10 cellular contexts compared by ENCODE assay signal in genomic region chr4:102342404-102343074, GRCh38. TPM values are rescaled to one million over a fixed set of nuclear protein-coding genes. Genes with fewer than 3 reads are reported as not detected.
DNase-seq lines count a peak whose midpoint lies in the region; ATAC-seq lines count a peak whose summit lies in the region.
"Had no signal": no experiment of that assay in that cellular context is flagged by ENCODE, and none has a peak within 500 bp of the region (broad histone marks: within the 10 kb centered on the region; RNA-seq: fewer than 3 reads in every experiment).

No MANE protein-coding gene starts in this region.

- H3K4me1 ChIP-seq in naive thymus-derived CD4-positive, alpha-beta T cell (ENCODE audit: control insufficient read depth in 2 of 2, insufficient read depth in 2 of 2, low read length in 2 of 2), result peaks cover 15 to 37% of the 10 kb centered on the region in 2 donors

- no peaks in the 10 kb centered on the region for H3K27me3 ChIP-seq in naive thymus-derived CD4-positive, alpha-beta T cell (ENCODE audit: control insufficient read depth in 2 of 2, insufficient read depth in 2 of 2, low read length in 2 of 2)
- H3K27me3 ChIP-seq: neutrophil had no signal

- CTCF ChIA-PET in naive thymus-derived CD4-positive, alpha-beta T cell (lab: Charles Lee), result no interaction called here

- peak overlapping the region; percentile 60; the same call in 1 of the 2 replicates for H3K4me3 ChIP-seq in Jurkat, Clone E6-1 (ENCODE audit: low read length)
- H3K4me3 ChIP-seq in naive thymus-derived CD4-positive, alpha-beta T cell (ENCODE audit: low read length), result peak overlapping the region; percentile 87

- no peak overlapping the region for H3K27ac ChIP-seq in naive thymus-derived CD4-positive, alpha-beta T cell (ENCODE audit: low read depth, low read length)
- H3K27ac ChIP-seq: neutrophil had no signal

- ATAC-seq in naive thymus-derived CD4-positive, alpha-beta T cell, result no peak
- no peak for ATAC-seq in GM18861 (IDR thresholded peaks at IDR 0.05; ENCODE audit: unreplicated experiment)
- ATAC-seq in GM18868 (IDR thresholded peaks at IDR 0.05; ENCODE audit: unreplicated experiment), result no peak
- ATAC-seq: HCT116 had no signal

- no peaks in the 10 kb centered on the region for H3K36me3 ChIP-seq in naive thymus-derived CD4-positive, alpha-beta T cell (ENCODE audit: control insufficient read depth in 2 of 3, insufficient read depth in 3 of 3, low read length in 3 of 3)
- H3K36me3 ChIP-seq: neutrophil had no signal

- H3K9me3 ChIP-seq in naive thymus-derived CD4-positive, alpha-beta T cell (ENCODE audit: control insufficient read depth in 2 of 3, low read length in 3 of 3), result no peaks in the 10 kb centered on the region
- H3K9me3 ChIP-seq: neutrophil had no signal

- DNase-seq in NCI-H1417 (lab: John Stamatoyannopoulos, UW) (peak in 2 of 3 experiments; percentile 40 to 78), NCI-H1417 treated with DMSO at 0.1 percent for 48 hours (lab: John Stamatoyannopoulos, UW) (no peak), foreskin melanocyte (no peak)
- no peak for DNase-seq in Jurkat, Clone E6-1 (ENCODE audit: low read depth, low spot score)
- no peak for DNase-seq in activated T-helper 2 cell treated with anti-CD3 and anti-CD28 coated beads, Interferon-gamma antibody, Interleukin-2, Interleukin-4, amounts not matched to agents 10 μg/mL and 5 μg/mL and 100 μg/mL, durations not matched to agents 14 hours and 24 hours and 36 hours (ENCODE audit: low spot score)
- no peak for DNase-seq in naive thymus-derived CD4-positive, alpha-beta T cell

- POLR2A ChIA-PET in naive thymus-derived CD4-positive, alpha-beta T cell (lab: Charles Lee), result interaction anchor here (0.6 kb wide), 1 partner anchor 291 kb away, joined by 3 read pairs; no protein-coding TSS in a partner anchor

- H3K9me3 Mint-ChIP-seq in activated T-helper 2 cell treated with anti-CD3 and anti-CD28 coated beads, Interferon-gamma antibody, Interleukin-2, Interleukin-4, amounts not matched to agents 10 μg/mL and 5 μg/mL and 100 μg/mL, durations not matched to agents 14 hours and 24 hours and 36 hours, result no peaks in the 10 kb centered on the region
- H3K9me3 Mint-ChIP-seq in naive thymus-derived CD4-positive, alpha-beta T cell, result no peaks in the 10 kb centered on the region

- peak overlapping the region; percentile 70 for H3K27ac Mint-ChIP-seq in activated T-helper 2 cell treated with anti-CD3 and anti-CD28 coated beads, Interferon-gamma antibody, Interleukin-2, Interleukin-4, amounts not matched to agents 10 μg/mL and 5 μg/mL and 100 μg/mL, durations not matched to agents 14 hours and 24 hours and 36 hours
- peak overlapping the region in 2 of 9 donors; percentile 22 to 23 for H3K27ac Mint-ChIP-seq in naive thymus-derived CD4-positive, alpha-beta T cell

- intact Hi-C loops in activated T-helper 2 cell treated with anti-CD3 and anti-CD28 coated beads, Interferon-gamma antibody, Interleukin-2, Interleukin-4, amounts not matched to agents 10 μg/mL and 5 μg/mL and 100 μg/mL, durations not matched to agents 14 hours and 24 hours and 36 hours (cut with micrococcal nuclease), result loop anchor here (10.0 kb wide), 2 partner anchors 682 to 852 kb away; partner anchors contain the start of gene CENPE
- intact Hi-C loops in naive thymus-derived CD4-positive, alpha-beta T cell (cut with micrococcal nuclease), result loop anchor here (5.0 to 10.0 kb wide), 3 partner anchors 40 to 928 kb away; no protein-coding TSS in a partner anchor

- H3K27me3 Mint-ChIP-seq in activated T-helper 2 cell treated with anti-CD3 and anti-CD28 coated beads, Interferon-gamma antibody, Interleukin-2, Interleukin-4, amounts not matched to agents 10 μg/mL and 5 μg/mL and 100 μg/mL, durations not matched to agents 14 hours and 24 hours and 36 hours (ENCODE audit: low read depth), result no peaks in the 10 kb centered on the region
- H3K27me3 Mint-ChIP-seq in naive thymus-derived CD4-positive, alpha-beta T cell, result no peaks in the 10 kb centered on the region

- peaks cover 54% of the 10 kb centered on the region for H3K36me3 Mint-ChIP-seq in activated T-helper 2 cell treated with anti-CD3 and anti-CD28 coated beads, Interferon-gamma antibody, Interleukin-2, Interleukin-4, amounts not matched to agents 10 μg/mL and 5 μg/mL and 100 μg/mL, durations not matched to agents 14 hours and 24 hours and 36 hours (ENCODE audit: low read depth)
- peaks cover 0 to 31% (median 0%) of the 10 kb centered on the region in 5 donors for H3K36me3 Mint-ChIP-seq in naive thymus-derived CD4-positive, alpha-beta T cell

- peaks cover 53% of the 10 kb centered on the region for H3K4me1 Mint-ChIP-seq in activated T-helper 2 cell treated with anti-CD3 and anti-CD28 coated beads, Interferon-gamma antibody, Interleukin-2, Interleukin-4, amounts not matched to agents 10 μg/mL and 5 μg/mL and 100 μg/mL, durations not matched to agents 14 hours and 24 hours and 36 hours (ENCODE audit: low read depth)
- peaks cover 32 to 66% (median 58%) of the 10 kb centered on the region in 7 donors for H3K4me1 Mint-ChIP-seq in naive thymus-derived CD4-positive, alpha-beta T cell

- peak overlapping the region; percentile 83 for H3K4me3 Mint-ChIP-seq in activated T-helper 2 cell treated with anti-CD3 and anti-CD28 coated beads, Interferon-gamma antibody, Interleukin-2, Interleukin-4, amounts not matched to agents 10 μg/mL and 5 μg/mL and 100 μg/mL, durations not matched to agents 14 hours and 24 hours and 36 hours (ENCODE audit: low read depth)
- H3K4me3 Mint-ChIP-seq in naive thymus-derived CD4-positive, alpha-beta T cell, result peak overlapping the region; percentile 35 to 97 (median 84)

RNA-seq across cellular contexts. Expression of gene SLC39A8, which starts 2.7 kb away (rescaled TPM):
- 59.7 TPM for polyA plus RNA-seq in Jurkat, Clone E6-1 (2012; ENCODE audit: insufficient read depth, insufficient read length)
- total RNA-seq in activated T-helper 2 cell treated with anti-CD3 and anti-CD28 coated beads, Interferon-gamma antibody, Interleukin-2, Interleukin-4, amounts not matched to agents 10 μg/mL and 5 μg/mL and 100 μg/mL, durations not matched to agents 14 hours and 24 hours and 36 hours, result 136 TPM in 2 replicates
- total RNA-seq in naive thymus-derived CD4-positive, alpha-beta T cell, result 10 to 100 TPM; 15.1 to 99.5 (median 17.8) TPM
- 10 to 100 TPM; 27.4 to 27.6 TPM for polyA plus RNA-seq in naive thymus-derived CD4-positive, alpha-beta T cell

Comparison
In these comparisons a context has a peak if more than half of its experiments do, and no peak if none do; other contexts are left out.
1. DNase-seq: peak in NCI-H1417 (2 of 3); none in NCI-H1417 treated with DMSO at 0.1 percent for 48 hours (single experiment), Jurkat, Clone E6-1 (single experiment), activated T-helper 2 cell treated with anti-CD3 and anti-CD28 coated beads, Interferon-gamma antibody, Interleukin-2, Interleukin-4, amounts not matched to agents 10 μg/mL and 5 μg/mL and 100 μg/mL, durations not matched to agents 14 hours and 24 hours and 36 hours (single experiment), naive thymus-derived CD4-positive, alpha-beta T cell (0 of 9) and foreskin melanocyte (single experiment).